28 cellular contexts compared by ENCODE assay signal in genomic region chr3:45398167-45398566, GRCh38.
"Had no signal": no experiment of that assay in that cellular context is flagged by ENCODE, and none has a peak within 500 bp of the region (broad histone marks: within the 10 kb centered on the region; RNA-seq: fewer than 3 reads in every experiment).

No MANE protein-coding gene starts in this region.

- H3K9me3 ChIP-seq: ascending aorta had no signal

- H3K27me3 ChIP-seq: ascending aorta, cardiac muscle cell had no signal

- H3K4me1 ChIP-seq: ascending aorta had no signal

- ATAC-seq: activated CD8-positive, alpha-beta T cell treated with anti-CD3 and anti-CD28 coated beads for 36 hours; activated T-cell treated with anti-CD3 and anti-CD28 coated beads, Interleukin-2, amount 50 U/mL, for 72 hours; activated T-helper 17 cell treated with anti-CD3 and anti-CD28 coated beads, Interleukin-2, amount 50 U/mL, for 72 hours had no signal

- H3K27ac ChIP-seq: ascending aorta, cardiac muscle cell, PC-9 had no signal

- H3K4me3 ChIP-seq: ascending aorta, cardiac muscle cell, PC-9 had no signal

- DNase-seq: activated CD4-positive, alpha-beta T cell treated with anti-CD3 and anti-CD28 coated beads, Interleukin-2, amount 10 ng/mL, durations not matched to agents 24 days and 14 days; activated CD4-positive, alpha-beta T cell treated with anti-CD3 and anti-CD28 coated beads, Interleukin-2, amount 50 U/mL, for 4 hours; activated CD8-positive, alpha-beta T cell treated with anti-CD3 and anti-CD28 coated beads for 36 hours; activated effector memory CD4-positive, alpha-beta T cell treated with anti-CD3 and anti-CD28 coated beads, Interleukin-2, amount 50 U/mL, for 16 hours; activated naive CD4-positive, alpha-beta T cell; activated naive CD4-positive, alpha-beta T cell treated with anti-CD3 and anti-CD28 coated beads, Interleukin-2, amount 50 U/mL, for 16 hours; activated naive CD8-positive, alpha-beta T cell treated with anti-CD3 and anti-CD28 coated beads for 36 hours; activated T-cell treated with anti-CD3 and anti-CD28 coated beads, Interleukin-2, amount 50 U/mL, for 1 hour; activated T-cell treated with anti-CD3 and anti-CD28 coated beads, Interleukin-2, amount 50 U/mL, for 72 hours; amniotic stem cell; Kasumi-1; KG1; MM.1S; NCI-H1048; NCI-H1105 treated with DMSO at 0.1 percent for 48 hours; NCI-H1436; NCI-H1694; NCI-H2029; NCI-H345; NCI-H524 treated with DMSO at 0.1 percent for 48 hours; NK-92 treated with Interleukin-12 subunit alpha and Interleukin-12 subunit beta, amount 100 ng/mL, for 24 hours; PC-9; Right ventricle myocardium superior; SW 1271; T1000 had no signal
